Comparison of ENCODE assay signal across 13 cellular contexts in the genomic region with DNA sequence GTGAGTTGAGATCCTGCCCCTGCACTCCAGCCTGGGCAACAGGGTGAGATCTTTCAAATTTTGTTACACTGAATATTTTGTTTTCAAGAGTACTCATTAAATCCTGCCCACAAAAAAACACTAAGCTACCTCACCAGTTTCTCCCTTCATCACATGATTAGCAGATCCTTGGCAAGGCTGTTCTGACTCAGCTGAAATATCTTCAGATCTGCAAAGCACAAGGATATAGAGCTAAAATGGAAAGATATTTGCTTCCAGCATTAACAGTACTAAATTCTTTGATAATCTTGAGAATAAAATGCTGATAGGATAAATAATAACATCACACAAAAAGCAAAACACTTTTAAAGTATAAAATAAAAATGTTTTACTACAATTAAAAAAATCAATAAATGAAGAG. TPM values are rescaled to one million over a fixed set of nuclear protein-coding genes. Genes with fewer than 3 reads are reported as not detected.
A peak's percentile ranks its signal among the peaks of the same experiment; 100 is the strongest.
DNase-seq lines count a peak whose midpoint lies in the region; ATAC-seq, FAIRE-seq and TF ChIP-seq lines count a peak whose summit lies in the region.
"Had no signal": no experiment of that assay in that cellular context is flagged by ENCODE, and none has a peak within 500 bp of the region (broad histone marks: within the 10 kb centered on the region; RNA-seq: fewer than 3 reads in every experiment).

No MANE protein-coding gene starts in this region.

- no peaks in the 10 kb centered on the region for H3K79me2 ChIP-seq in fibroblast of lung (ENCODE audit: control insufficient read depth, insufficient read depth, low read length)

- ATAC-seq in RWPE2 (ENCODE audit: low read depth), result 0 out of 3 replicates have a peak, but pooled peaks have one; percentile 21
- no peak for ATAC-seq in GM18517 (IDR thresholded peaks at IDR 0.05; ENCODE audit: unreplicated experiment)
- ATAC-seq: left ventricle myocardium superior had no signal

- H3K27me3 ChIP-seq in RWPE2 (ENCODE audit: insufficient read depth, poor library complexity, severe bottlenecking) (no peaks in the 10 kb centered on the region), fibroblast of lung (ENCODE audit: control insufficient read depth, insufficient read depth, low read length) (no peaks in the 10 kb centered on the region), small intestine (ENCODE audit: control insufficient read depth in 2 of 2, insufficient read depth in 2 of 2, low read length in 2 of 2) (no peaks in the 10 kb centered on the region)
- H3K27me3 ChIP-seq: MG63 had no signal

- no peak for FAIRE-seq in small intestine (lab: Jason Lieb, UNC)
- no peak for FAIRE-seq in kidney (lab: Jason Lieb, UNC)

- H2AFZ ChIP-seq in fibroblast of lung (ENCODE audit: low read length), result no peak overlapping the region

- no peaks in the 10 kb centered on the region for H3K4me1 ChIP-seq in RWPE2 (ENCODE audit: insufficient read depth, poor library complexity, severe bottlenecking)
- no peaks in the 10 kb centered on the region for H3K4me1 ChIP-seq in fibroblast of lung (ENCODE audit: control insufficient read depth, extremely low read depth, insufficient read depth, low read length)
- no peaks in the 10 kb centered on the region for H3K4me1 ChIP-seq in small intestine (ENCODE audit: control insufficient read depth in 2 of 2, insufficient read depth in 1 of 2, low read depth in 1 of 2, low read length in 1 of 2)
- no peaks in the 10 kb centered on the region for H3K4me1 ChIP-seq in kidney (ENCODE audit: control insufficient read depth in 1 of 2, insufficient read depth in 1 of 2, low read depth in 1 of 2, low read length in 2 of 2)

- no peak overlapping the region for H3K27ac ChIP-seq in RWPE2 (ENCODE audit: poor library complexity, severe bottlenecking)
- H3K27ac ChIP-seq in fibroblast of lung (ENCODE audit: insufficient read depth, low read length), result no peak overlapping the region
- H3K27ac ChIP-seq in small intestine (ENCODE audit: low read depth in 1 of 2, low read length in 1 of 2), result no peak overlapping the region
- no peak overlapping the region for H3K27ac ChIP-seq in kidney (ENCODE audit: low read depth in 2 of 2, low read length in 2 of 2)

- no peak for TF ChIP-seq CTCF in RWPE2 (IDR thresholded peaks at IDR 0.05; ENCODE audit: poor library complexity, severe bottlenecking)
- TF ChIP-seq CTCF in fibroblast of lung (conservative IDR thresholded peaks at IDR 0.05 in 1 of 2, IDR thresholded peaks at IDR 0.05 in 1 of 2; ENCODE audit: low read depth in 1 of 2, low read length in 2 of 2), result no peak
- no peak for TF ChIP-seq CTCF in kidney (IDR thresholded peaks at IDR 0.05; ENCODE audit: borderline replicate concordance, extremely low read depth, insufficient read depth)

- H4K20me1 ChIP-seq in fibroblast of lung (ENCODE audit: control insufficient read depth, extremely low read depth, insufficient read depth, low read length), result no peaks in the 10 kb centered on the region

- H3K4me3 ChIP-seq in RWPE2 (ENCODE audit: severe bottlenecking) (no peak overlapping the region), fibroblast of lung (replicated peaks in 1 of 4; ENCODE audit: control extremely low read depth in 1 of 4, insufficient read depth in 1 of 4, low read depth in 3 of 4, low read length in 4 of 4) (no peak overlapping the region), small intestine (ENCODE audit: low read depth in 1 of 2, low read length in 2 of 2) (no peak overlapping the region), kidney (ENCODE audit: low read length in 2 of 2) (no peak overlapping the region)
- H3K4me3 ChIP-seq: MG63 had no signal

- peaks cover 37% of the 10 kb centered on the region for H3K36me3 ChIP-seq in RWPE2 (ENCODE audit: low read depth)
- H3K36me3 ChIP-seq in fibroblast of lung (ENCODE audit: control insufficient read depth, insufficient read depth, low read length), result no peaks in the 10 kb centered on the region
- peaks cover 0 to 2% of the 10 kb centered on the region in 2 donors for H3K36me3 ChIP-seq in small intestine (ENCODE audit: control insufficient read depth in 2 of 2, insufficient read depth in 2 of 2, low read length in 2 of 2)
- H3K36me3 ChIP-seq in kidney (ENCODE audit: control insufficient read depth in 1 of 2, insufficient read depth in 2 of 2, low read length in 2 of 2), result peaks cover 3 to 10% of the 10 kb centered on the region in 2 donors

- DNase-seq in GM04504 (ENCODE audit: low read depth) (peak; percentile 24), RWPE2 (ENCODE audit: low spot score) (no peak), fibroblast of lung (ENCODE audit: low read depth in 2 of 2) (peak; percentile 39 to 66), small intestine (peak; percentile 4), glomerular visceral epithelial cell (ENCODE audit: extremely low spot score) (no peak), kidney (no peak)
- DNase-seq: activated T-cell treated with anti-CD3 and anti-CD28 coated beads, Interleukin-2, amount 50 U/mL, for 48 hours; DMS79 treated with DMSO at 0.1 percent for 48 hours; left ventricle myocardium superior; MG63; NCI-H510A treated with DMSO at 0.1 percent for 48 hours; Right ventricle myocardium superior had no signal

- H3K9me3 ChIP-seq in RWPE2 (ENCODE audit: severe bottlenecking) (no peaks in the 10 kb centered on the region), fibroblast of lung (ENCODE audit: control insufficient read depth, insufficient read depth, low read depth, low read length) (no peaks in the 10 kb centered on the region), small intestine (ENCODE audit: control insufficient read depth, low read depth) (no peaks in the 10 kb centered on the region), kidney (ENCODE audit: control insufficient read depth in 1 of 2, low read length in 2 of 2) (no peaks in the 10 kb centered on the region)
- H3K9me3 ChIP-seq: MG63 had no signal

- intact Hi-C loops in kidney (cut with DNase I), result no loop called here

- no peak overlapping the region for H3K9ac ChIP-seq in fibroblast of lung (ENCODE audit: insufficient read depth, low read length)
- H3K9ac ChIP-seq in kidney (ENCODE audit: low read length in 2 of 2), result no peak overlapping the region

- H3K4me2 ChIP-seq in fibroblast of lung (ENCODE audit: extremely low read depth, insufficient read depth, low read length), result no peak overlapping the region

RNA-seq across cellular contexts. Expression of gene MCM6, which starts 28.3 kb away (rescaled TPM):
- total RNA-seq in fibroblast of lung, result 8.7 and 11.2 TPM in 2 replicates
- 36.0 and 60.2 TPM in 2 replicates for polyA plus RNA-seq in fibroblast of lung
- 21.8 and 42.9 TPM in 2 replicates for polyA plus RNA-seq in fibroblast of lung (2012)
- polyA minus RNA-seq in fibroblast of lung (ENCODE audit: low replicate concordance), result 13.3 and 37.7 TPM in 2 replicates
- polyA plus RNA-seq in small intestine, result 10 to 100 TPM in 2 of 3 donors, 1 to 10 TPM in 1; 9.5 to 25.0 (median 23.0) TPM
- 11.9 TPM for total RNA-seq in kidney
- polyA plus RNA-seq in kidney (ENCODE audit: insufficient read depth, low read depth, low replicate concordance), result 10.1 TPM

Comparison
In these comparisons a context has a peak if more than half of its experiments do, and no peak if none do; other contexts are left out.
1. DNase-seq: peak in GM04504 (single experiment), fibroblast of lung (2 of 2) and small intestine (single experiment); none in RWPE2 (single experiment), glomerular visceral epithelial cell (single experiment) and kidney (single experiment).